27 cellular contexts compared by ENCODE assay signal in the genomic region with DNA sequence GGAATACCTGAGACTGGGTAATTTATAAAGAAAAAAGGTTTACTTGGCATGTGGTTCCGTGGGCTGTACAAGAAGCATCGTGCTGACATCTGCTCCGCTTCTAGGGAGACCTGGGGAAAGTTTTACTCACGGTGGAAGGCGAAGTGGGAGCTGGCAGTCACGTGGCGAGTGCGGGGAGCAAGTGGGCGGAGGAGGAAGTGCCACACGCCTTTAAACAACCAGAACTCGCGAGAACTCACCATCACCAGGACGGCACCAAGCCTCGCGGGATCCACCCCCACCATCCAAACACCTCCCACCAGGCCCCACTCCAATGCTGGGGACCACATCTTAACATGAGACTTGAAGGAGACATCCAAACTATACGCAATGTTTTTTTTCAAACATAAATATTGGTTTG.
"Had no signal": no experiment of that assay in that cellular context is flagged by ENCODE, and none has a peak within 500 bp of the region (broad histone marks: within the 10 kb centered on the region; RNA-seq: fewer than 3 reads in every experiment).

No MANE protein-coding gene starts in this region.

- H3K36me3 Mint-ChIP-seq: naive thymus-derived CD8-positive, alpha-beta T cell; natural killer cell treated with Interleukin-12 subunit alpha and Interleukin-12 subunit beta and Interleukin-15 and Interleukin-18, amount 100 ng/mL, for 72 hours; stimulated activated memory B cell treated with anti-CD40 and anti-IgM and Interleukin-4, amounts not matched to agents 10 μg/mL and 1 μg/mL and 100 μg/mL, for 72 hours; type B pancreatic cell had no signal

- ATAC-seq: naive thymus-derived CD8-positive, alpha-beta T cell; natural killer cell treated with Interleukin-12 subunit alpha and Interleukin-12 subunit beta and Interleukin-15 and Interleukin-18, amount 100 ng/mL, for 72 hours; pancreas; psoas muscle; right cardiac atrium; sciatic nerve; stimulated activated memory B cell treated with anti-CD40 and anti-IgM and Interleukin-4, amounts not matched to agents 10 μg/mL and 1 μg/mL and 100 μg/mL, for 72 hours; stimulated activated naive CD8-positive, alpha-beta T cell treated with anti-CD3 and anti-CD28 coated beads, Interleukin-15, amount 100 ng/mL, for 72 hours; stimulated activated naive CD8-positive, alpha-beta T cell treated with anti-CD3 and anti-CD28 coated beads, Interleukin-15, Interleukin-2, amounts not matched to agents 100 U/mL and 50 U/mL, for 24 hours; upper lobe of right lung had no signal

- H3K27me3 Mint-ChIP-seq: natural killer cell treated with Interleukin-12 subunit alpha and Interleukin-12 subunit beta and Interleukin-15 and Interleukin-18, amount 100 ng/mL, for 72 hours; stimulated activated memory B cell treated with anti-CD40 and anti-IgM and Interleukin-4, amounts not matched to agents 10 μg/mL and 1 μg/mL and 100 μg/mL, for 72 hours; stimulated activated naive CD8-positive, alpha-beta T cell treated with anti-CD3 and anti-CD28 coated beads, Interleukin-15, amount 100 ng/mL, for 72 hours had no signal

- H3K4me1 Mint-ChIP-seq: naive thymus-derived CD8-positive, alpha-beta T cell; nephron progenitor cell; stimulated activated memory B cell treated with anti-CD40 and anti-IgM and Interleukin-4, amounts not matched to agents 10 μg/mL and 1 μg/mL and 100 μg/mL, for 72 hours; stimulated activated naive CD8-positive, alpha-beta T cell treated with anti-CD3 and anti-CD28 coated beads, Interleukin-15, amount 100 ng/mL, for 72 hours had no signal

- DNase-seq: naive thymus-derived CD8-positive, alpha-beta T cell; nephron progenitor cell; nucleus accumbens; pancreas; psoas muscle; right cardiac atrium; spleen; stimulated activated CD4-positive, alpha-beta T cell treated with anti-CD3 and anti-CD28 coated beads, Interleukin-12 subunit alpha, Interleukin-12 subunit beta, amount 100 ng/mL, for 4 hours; stimulated activated CD4-positive, alpha-beta T cell treated with anti-CD3 and anti-CD28 coated beads, Interleukin-1b, Interleukin-23, amount 100 ng/mL, for 48 hours; stimulated activated CD4-positive, alpha-beta T cell treated with anti-CD3 and anti-CD28 coated beads, Interleukin-4, amount 100 ng/mL, for 1 hour; stimulated activated CD4-positive, alpha-beta T cell treated with anti-CD3 and anti-CD28 coated beads, Interleukin-4, amount 100 ng/mL, for 4 hours; stimulated activated CD8-positive, alpha-beta memory T cell treated with anti-CD3 and anti-CD28 coated beads, Interleukin-4, amount 100 ng/mL, for 48 hours; stimulated activated naive CD4-positive, alpha-beta T cell; stimulated activated naive CD8-positive, alpha-beta T cell treated with anti-CD3 and anti-CD28 coated beads, Interleukin-15, amount 100 ng/mL, for 72 hours; stimulated activated naive CD8-positive, alpha-beta T cell treated with anti-CD3 and anti-CD28 coated beads, Interleukin-15, Interleukin-2, amounts not matched to agents 100 U/mL and 50 U/mL, for 24 hours; substantia nigra; testis; tibial artery; transverse colon; upper lobe of right lung; uterus had no signal

- H3K27ac Mint-ChIP-seq: naive thymus-derived CD8-positive, alpha-beta T cell; natural killer cell treated with Interleukin-12 subunit alpha and Interleukin-12 subunit beta and Interleukin-15 and Interleukin-18, amount 100 ng/mL, for 72 hours; nephron progenitor cell; progenitor cell of endocrine pancreas; stimulated activated memory B cell treated with anti-CD40 and anti-IgM and Interleukin-4, amounts not matched to agents 10 μg/mL and 1 μg/mL and 100 μg/mL, for 72 hours; type B pancreatic cell had no signal

- H3K9me3 Mint-ChIP-seq: naive thymus-derived CD8-positive, alpha-beta T cell; natural killer cell treated with Interleukin-12 subunit alpha and Interleukin-12 subunit beta and Interleukin-15 and Interleukin-18, amount 100 ng/mL, for 72 hours; stimulated activated naive CD8-positive, alpha-beta T cell treated with anti-CD3 and anti-CD28 coated beads, Interleukin-15, amount 100 ng/mL, for 72 hours; type B pancreatic cell had no signal

- H3K4me3 Mint-ChIP-seq: naive thymus-derived CD8-positive, alpha-beta T cell; natural killer cell treated with Interleukin-12 subunit alpha and Interleukin-12 subunit beta and Interleukin-15 and Interleukin-18, amount 100 ng/mL, for 72 hours; nephron progenitor cell; neural crest cell; stimulated activated memory B cell treated with anti-CD40 and anti-IgM and Interleukin-4, amounts not matched to agents 10 μg/mL and 1 μg/mL and 100 μg/mL, for 72 hours; stimulated activated naive CD8-positive, alpha-beta T cell treated with anti-CD3 and anti-CD28 coated beads, Interleukin-15, amount 100 ng/mL, for 72 hours; type B pancreatic cell had no signal
